ENCODE assay signal across 7 cellular contexts in genomic region chr2:152254486-152254885, GRCh38.
"Had no signal": no experiment of that assay in that cellular context is flagged by ENCODE, and none has a peak within 500 bp of the region (broad histone marks: within the 10 kb centered on the region; RNA-seq: fewer than 3 reads in every experiment).

No MANE protein-coding gene starts in this region.

- FAIRE-seq: HTR-8/SVneo, K562 had no signal

- DNase-seq: IMR-90, KBM-7 had no signal

- H3K4me1 Mint-ChIP-seq: IgD-negative memory B cell had no signal

- H3K27ac ChIP-seq: HL-60 had no signal

- H3K4me3 Mint-ChIP-seq: IgD-negative memory B cell had no signal

- H3K27ac Mint-ChIP-seq: IgD-negative memory B cell had no signal

- H3K4me3 ChIP-seq: K562 had no signal

- ATAC-seq: HepG2, K562 had no signal
